In genomic region chr3:161166051-161166450, GRCh38 we compare ENCODE assay signal across 7 cellular contexts.
"Had no signal": no experiment of that assay in that cellular context is flagged by ENCODE, and none has a peak within 500 bp of the region (broad histone marks: within the 10 kb centered on the region; RNA-seq: fewer than 3 reads in every experiment).

No MANE protein-coding gene starts in this region.

- H3K4me3 ChIP-seq: GM12878 had no signal

- ATAC-seq: GM12878 had no signal

- DNase-seq: GDM1, GF-D8 had no signal

- FAIRE-seq: GM12878, GM12891, GM12892, GM18507, GM19239 had no signal
